Comparison of ENCODE assay signal across 2 cellular contexts in the genomic region with DNA sequence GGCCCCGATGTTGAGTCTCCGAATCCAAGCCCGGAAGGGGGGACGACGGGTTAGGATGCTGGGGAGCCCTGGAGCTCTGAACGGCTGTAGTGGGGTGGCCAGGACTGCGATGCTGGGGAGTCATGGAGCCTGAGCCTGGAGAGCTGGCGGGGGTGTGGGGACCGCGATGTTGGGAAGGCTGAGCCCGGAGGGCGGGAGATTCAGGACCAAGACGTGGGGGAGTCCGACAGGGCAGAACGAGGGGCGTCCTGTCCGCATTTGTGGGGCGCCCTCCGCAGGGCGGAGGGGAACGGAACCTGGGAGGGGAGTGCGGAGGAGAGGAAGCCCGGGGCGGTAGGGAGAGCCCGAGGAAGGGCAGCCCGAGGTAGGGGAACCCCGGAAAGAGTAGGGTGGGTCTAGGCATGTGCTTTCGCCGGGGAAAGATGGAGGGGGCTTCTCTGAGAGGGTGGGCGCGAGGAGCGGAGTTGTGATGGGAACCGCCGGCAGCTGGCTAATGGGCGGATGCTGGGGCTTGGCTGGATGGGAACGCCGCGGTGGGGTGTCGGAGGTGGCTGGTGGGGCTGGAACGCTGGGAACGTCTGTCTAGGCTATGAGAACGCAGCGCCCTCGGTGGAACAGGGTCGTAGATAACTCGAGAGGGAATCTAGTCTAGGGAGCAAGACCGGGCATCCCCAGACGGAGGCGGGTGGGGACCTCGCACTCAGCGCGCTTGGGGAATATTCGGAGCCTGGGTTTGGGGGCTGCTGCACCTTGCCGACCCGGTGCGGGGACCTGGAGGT.
A peak's percentile ranks its signal among the peaks of the same experiment; 100 is the strongest.
TF ChIP-seq lines count a peak whose summit lies in the region.

No MANE protein-coding gene starts in this region.

TF ChIP-seq in SK-N-SH, 30 proteins besides CTCF, POLR2A, EP300 and RAD21:
- TF ChIP-seq MXI1 (IDR thresholded peaks at IDR 0.05; ENCODE audit: low read depth, low read length) (no peak), RXRA (IDR thresholded peaks at IDR 0.05; ENCODE audit: borderline replicate concordance, low read depth) (no peak), FOXM1 (IDR thresholded peaks at IDR 0.05; ENCODE audit: low read depth) (no peak), TCF12 (IDR thresholded peaks at IDR 0.05) (no peak), FOSL2 (IDR thresholded peaks at IDR 0.05; ENCODE audit: borderline replicate concordance, low read depth) (no peak), NRF1 (IDR thresholded peaks at IDR 0.05; ENCODE audit: low read depth, low read length) (no peak)
- TF ChIP-seq, protein P1, sequence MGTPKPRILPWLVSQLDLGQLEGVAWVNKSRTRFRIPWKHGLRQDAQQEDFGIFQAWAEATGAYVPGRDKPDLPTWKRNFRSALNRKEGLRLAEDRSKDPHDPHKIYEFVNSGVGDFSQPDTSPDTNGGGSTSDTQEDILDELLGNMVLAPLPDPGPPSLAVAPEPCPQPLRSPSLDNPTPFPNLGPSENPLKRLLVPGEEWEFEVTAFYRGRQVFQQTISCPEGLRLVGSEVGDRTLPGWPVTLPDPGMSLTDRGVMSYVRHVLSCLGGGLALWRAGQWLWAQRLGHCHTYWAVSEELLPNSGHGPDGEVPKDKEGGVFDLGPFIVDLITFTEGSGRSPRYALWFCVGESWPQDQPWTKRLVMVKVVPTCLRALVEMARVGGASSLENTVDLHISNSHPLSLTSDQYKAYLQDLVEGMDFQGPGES (IDR thresholded peaks at IDR 0.05; ENCODE audit: low read depth, low read length) = no peak
- TF ChIP-seq, protein P2, sequence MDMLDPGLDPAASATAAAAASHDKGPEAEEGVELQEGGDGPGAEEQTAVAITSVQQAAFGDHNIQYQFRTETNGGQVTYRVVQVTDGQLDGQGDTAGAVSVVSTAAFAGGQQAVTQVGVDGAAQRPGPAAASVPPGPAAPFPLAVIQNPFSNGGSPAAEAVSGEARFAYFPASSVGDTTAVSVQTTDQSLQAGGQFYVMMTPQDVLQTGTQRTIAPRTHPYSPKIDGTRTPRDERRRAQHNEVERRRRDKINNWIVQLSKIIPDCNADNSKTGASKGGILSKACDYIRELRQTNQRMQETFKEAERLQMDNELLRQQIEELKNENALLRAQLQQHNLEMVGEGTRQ (IDR thresholded peaks at IDR 0.05; ENCODE audit: borderline replicate concordance, low read depth, low read length) = no peak
- TF ChIP-seq, protein P3, sequence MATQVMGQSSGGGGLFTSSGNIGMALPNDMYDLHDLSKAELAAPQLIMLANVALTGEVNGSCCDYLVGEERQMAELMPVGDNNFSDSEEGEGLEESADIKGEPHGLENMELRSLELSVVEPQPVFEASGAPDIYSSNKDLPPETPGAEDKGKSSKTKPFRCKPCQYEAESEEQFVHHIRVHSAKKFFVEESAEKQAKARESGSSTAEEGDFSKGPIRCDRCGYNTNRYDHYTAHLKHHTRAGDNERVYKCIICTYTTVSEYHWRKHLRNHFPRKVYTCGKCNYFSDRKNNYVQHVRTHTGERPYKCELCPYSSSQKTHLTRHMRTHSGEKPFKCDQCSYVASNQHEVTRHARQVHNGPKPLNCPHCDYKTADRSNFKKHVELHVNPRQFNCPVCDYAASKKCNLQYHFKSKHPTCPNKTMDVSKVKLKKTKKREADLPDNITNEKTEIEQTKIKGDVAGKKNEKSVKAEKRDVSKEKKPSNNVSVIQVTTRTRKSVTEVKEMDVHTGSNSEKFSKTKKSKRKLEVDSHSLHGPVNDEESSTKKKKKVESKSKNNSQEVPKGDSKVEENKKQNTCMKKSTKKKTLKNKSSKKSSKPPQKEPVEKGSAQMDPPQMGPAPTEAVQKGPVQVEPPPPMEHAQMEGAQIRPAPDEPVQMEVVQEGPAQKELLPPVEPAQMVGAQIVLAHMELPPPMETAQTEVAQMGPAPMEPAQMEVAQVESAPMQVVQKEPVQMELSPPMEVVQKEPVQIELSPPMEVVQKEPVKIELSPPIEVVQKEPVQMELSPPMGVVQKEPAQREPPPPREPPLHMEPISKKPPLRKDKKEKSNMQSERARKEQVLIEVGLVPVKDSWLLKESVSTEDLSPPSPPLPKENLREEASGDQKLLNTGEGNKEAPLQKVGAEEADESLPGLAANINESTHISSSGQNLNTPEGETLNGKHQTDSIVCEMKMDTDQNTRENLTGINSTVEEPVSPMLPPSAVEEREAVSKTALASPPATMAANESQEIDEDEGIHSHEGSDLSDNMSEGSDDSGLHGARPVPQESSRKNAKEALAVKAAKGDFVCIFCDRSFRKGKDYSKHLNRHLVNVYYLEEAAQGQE (IDR thresholded peaks at IDR 0.05; ENCODE audit: low read depth, low read length) = no peak

TF ChIP-seq in K562, 482 proteins besides CTCF, POLR2A, EP300 and RAD21 (continues in another document):
- no peak for TF ChIP-seq NCOR1 (IDR thresholded peaks at IDR 0.05)
- 0 out of 2 replicates have a peak, but pooled peaks have one; percentile 32 for TF ChIP-seq ARID1B (IDR thresholded peaks at IDR 0.05)
- TF ChIP-seq, protein P4, sequence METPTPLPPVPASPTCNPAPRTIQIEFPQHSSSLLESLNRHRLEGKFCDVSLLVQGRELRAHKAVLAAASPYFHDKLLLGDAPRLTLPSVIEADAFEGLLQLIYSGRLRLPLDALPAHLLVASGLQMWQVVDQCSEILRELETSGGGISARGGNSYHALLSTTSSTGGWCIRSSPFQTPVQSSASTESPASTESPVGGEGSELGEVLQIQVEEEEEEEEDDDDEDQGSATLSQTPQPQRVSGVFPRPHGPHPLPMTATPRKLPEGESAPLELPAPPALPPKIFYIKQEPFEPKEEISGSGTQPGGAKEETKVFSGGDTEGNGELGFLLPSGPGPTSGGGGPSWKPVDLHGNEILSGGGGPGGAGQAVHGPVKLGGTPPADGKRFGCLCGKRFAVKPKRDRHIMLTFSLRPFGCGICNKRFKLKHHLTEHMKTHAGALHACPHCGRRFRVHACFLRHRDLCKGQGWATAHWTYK (CRISPR knock-in tag; IDR thresholded peaks at IDR 0.05) = 0 out of 2 replicates have a peak, but pooled peaks have one; percentile 71
- no peak for TF ChIP-seq FOXK1 (CRISPR knock-in tag; IDR thresholded peaks at IDR 0.05; ENCODE audit: borderline replicate concordance)
- no peak for TF ChIP-seq FOS (IDR thresholded peaks at IDR 0.05; ENCODE audit: extremely low read depth, insufficient read length)
- no peak for TF ChIP-seq SNIP1 (IDR thresholded peaks at IDR 0.05; ENCODE audit: low read depth)
- no peak for TF ChIP-seq SLC30A9 (CRISPR knock-in tag; IDR thresholded peaks at IDR 0.05)
- TF ChIP-seq TEAD2 (tag; IDR thresholded peaks at IDR 0.05) = no peak
- TF ChIP-seq ZNF121 (CRISPR knock-in tag; conservative IDR thresholded peaks at IDR 0.05) = no peak
- TF ChIP-seq, protein P5, sequence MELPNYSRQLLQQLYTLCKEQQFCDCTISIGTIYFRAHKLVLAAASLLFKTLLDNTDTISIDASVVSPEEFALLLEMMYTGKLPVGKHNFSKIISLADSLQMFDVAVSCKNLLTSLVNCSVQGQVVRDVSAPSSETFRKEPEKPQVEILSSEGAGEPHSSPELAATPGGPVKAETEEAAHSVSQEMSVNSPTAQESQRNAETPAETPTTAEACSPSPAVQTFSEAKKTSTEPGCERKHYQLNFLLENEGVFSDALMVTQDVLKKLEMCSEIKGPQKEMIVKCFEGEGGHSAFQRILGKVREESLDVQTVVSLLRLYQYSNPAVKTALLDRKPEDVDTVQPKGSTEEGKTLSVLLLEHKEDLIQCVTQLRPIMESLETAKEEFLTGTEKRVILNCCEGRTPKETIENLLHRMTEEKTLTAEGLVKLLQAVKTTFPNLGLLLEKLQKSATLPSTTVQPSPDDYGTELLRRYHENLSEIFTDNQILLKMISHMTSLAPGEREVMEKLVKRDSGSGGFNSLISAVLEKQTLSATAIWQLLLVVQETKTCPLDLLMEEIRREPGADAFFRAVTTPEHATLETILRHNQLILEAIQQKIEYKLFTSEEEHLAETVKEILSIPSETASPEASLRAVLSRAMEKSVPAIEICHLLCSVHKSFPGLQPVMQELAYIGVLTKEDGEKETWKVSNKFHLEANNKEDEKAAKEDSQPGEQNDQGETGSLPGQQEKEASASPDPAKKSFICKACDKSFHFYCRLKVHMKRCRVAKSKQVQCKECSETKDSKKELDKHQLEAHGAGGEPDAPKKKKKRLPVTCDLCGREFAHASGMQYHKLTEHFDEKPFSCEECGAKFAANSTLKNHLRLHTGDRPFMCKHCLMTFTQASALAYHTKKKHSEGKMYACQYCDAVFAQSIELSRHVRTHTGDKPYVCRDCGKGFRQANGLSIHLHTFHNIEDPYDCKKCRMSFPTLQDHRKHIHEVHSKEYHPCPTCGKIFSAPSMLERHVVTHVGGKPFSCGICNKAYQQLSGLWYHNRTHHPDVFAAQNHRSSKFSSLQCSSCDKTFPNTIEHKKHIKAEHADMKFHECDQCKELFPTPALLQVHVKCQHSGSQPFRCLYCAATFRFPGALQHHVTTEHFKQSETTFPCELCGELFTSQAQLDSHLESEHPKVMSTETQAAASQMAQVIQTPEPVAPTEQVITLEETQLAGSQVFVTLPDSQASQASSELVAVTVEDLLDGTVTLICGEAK (IDR thresholded peaks at IDR 0.05) = 0 out of 2 replicates have a peak, but pooled peaks have one; percentile 40
- TF ChIP-seq, protein P5 (CRISPR knock-in tag; IDR thresholded peaks at IDR 0.05) = no peak
- TF ChIP-seq, protein P6, sequence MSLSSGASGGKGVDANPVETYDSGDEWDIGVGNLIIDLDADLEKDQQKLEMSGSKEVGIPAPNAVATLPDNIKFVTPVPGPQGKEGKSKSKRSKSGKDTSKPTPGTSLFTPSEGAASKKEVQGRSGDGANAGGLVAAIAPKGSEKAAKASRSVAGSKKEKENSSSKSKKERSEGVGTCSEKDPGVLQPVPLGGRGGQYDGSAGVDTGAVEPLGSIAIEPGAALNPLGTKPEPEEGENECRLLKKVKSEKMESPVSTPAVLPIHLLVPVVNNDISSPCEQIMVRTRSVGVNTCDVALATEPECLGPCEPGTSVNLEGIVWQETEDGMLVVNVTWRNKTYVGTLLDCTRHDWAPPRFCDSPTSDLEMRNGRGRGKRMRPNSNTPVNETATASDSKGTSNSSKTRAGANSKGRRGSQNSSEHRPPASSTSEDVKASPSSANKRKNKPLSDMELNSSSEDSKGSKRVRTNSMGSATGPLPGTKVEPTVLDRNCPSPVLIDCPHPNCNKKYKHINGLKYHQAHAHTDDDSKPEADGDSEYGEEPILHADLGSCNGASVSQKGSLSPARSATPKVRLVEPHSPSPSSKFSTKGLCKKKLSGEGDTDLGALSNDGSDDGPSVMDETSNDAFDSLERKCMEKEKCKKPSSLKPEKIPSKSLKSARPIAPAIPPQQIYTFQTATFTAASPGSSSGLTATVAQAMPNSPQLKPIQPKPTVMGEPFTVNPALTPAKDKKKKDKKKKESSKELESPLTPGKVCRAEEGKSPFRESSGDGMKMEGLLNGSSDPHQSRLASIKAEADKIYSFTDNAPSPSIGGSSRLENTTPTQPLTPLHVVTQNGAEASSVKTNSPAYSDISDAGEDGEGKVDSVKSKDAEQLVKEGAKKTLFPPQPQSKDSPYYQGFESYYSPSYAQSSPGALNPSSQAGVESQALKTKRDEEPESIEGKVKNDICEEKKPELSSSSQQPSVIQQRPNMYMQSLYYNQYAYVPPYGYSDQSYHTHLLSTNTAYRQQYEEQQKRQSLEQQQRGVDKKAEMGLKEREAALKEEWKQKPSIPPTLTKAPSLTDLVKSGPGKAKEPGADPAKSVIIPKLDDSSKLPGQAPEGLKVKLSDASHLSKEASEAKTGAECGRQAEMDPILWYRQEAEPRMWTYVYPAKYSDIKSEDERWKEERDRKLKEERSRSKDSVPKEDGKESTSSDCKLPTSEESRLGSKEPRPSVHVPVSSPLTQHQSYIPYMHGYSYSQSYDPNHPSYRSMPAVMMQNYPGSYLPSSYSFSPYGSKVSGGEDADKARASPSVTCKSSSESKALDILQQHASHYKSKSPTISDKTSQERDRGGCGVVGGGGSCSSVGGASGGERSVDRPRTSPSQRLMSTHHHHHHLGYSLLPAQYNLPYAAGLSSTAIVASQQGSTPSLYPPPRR (CRISPR knock-in tag; IDR thresholded peaks at IDR 0.05; ENCODE audit: borderline replicate concordance) = no peak
- TF ChIP-seq CBFB (CRISPR knock-in tag; IDR thresholded peaks at IDR 0.05) = 0 out of 2 replicates have a peak, but pooled peaks have one; percentile 18
- no peak for TF ChIP-seq ELF1 (tag; IDR thresholded peaks at IDR 0.05)
- no peak for TF ChIP-seq ZNF23 (CRISPR knock-in tag; IDR thresholded peaks at IDR 0.05)
- TF ChIP-seq, protein P7, sequence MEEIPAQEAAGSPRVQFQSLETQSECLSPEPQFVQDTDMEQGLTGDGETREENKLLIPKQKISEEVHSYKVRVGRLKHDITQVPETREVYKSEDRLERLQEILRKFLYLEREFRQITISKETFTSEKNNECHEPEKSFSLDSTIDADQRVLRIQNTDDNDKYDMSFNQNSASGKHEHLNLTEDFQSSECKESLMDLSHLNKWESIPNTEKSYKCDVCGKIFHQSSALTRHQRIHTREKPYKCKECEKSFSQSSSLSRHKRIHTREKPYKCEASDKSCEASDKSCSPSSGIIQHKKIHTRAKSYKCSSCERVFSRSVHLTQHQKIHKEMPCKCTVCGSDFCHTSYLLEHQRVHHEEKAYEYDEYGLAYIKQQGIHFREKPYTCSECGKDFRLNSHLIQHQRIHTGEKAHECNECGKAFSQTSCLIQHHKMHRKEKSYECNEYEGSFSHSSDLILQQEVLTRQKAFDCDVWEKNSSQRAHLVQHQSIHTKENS (CRISPR knock-in tag; IDR thresholded peaks at IDR 0.05) = no peak
- TF ChIP-seq ZNF766 (CRISPR knock-in tag; conservative IDR thresholded peaks at IDR 0.05) = no peak
- TF ChIP-seq ARHGAP35 (IDR thresholded peaks at IDR 0.05; ENCODE audit: partially characterized antibody) = no peak
- TF ChIP-seq RBBP5 (IDR thresholded peaks at IDR 0.05; ENCODE audit: borderline replicate concordance, insufficient read depth, low read length, poor library complexity, severe bottlenecking) = peak; percentile 65
- peak in 1 of 3 experiments; percentile 3 for TF ChIP-seq YY1 (IDR thresholded peaks at IDR 0.05; ENCODE audit: borderline replicate concordance in 1 of 3, control insufficient read depth in 1 of 3, extremely low read depth in 1 of 3, insufficient read depth in 3 of 3, insufficient read length in 1 of 3, insufficient replicate concordance in 2 of 3, low read depth in 1 of 3, low read length in 2 of 3)
- no peak for TF ChIP-seq HNRNPL (IDR thresholded peaks at IDR 0.05; ENCODE audit: low read depth, low read length)
- TF ChIP-seq CBX1 (IDR thresholded peaks at IDR 0.05; ENCODE audit: low read depth) = 0 out of 2 replicates have a peak, but pooled peaks have one; percentile 9
